ENCODE assay signal across 17 cellular contexts in genomic region chr3:149216195-149216869, GRCh38. TPM values are rescaled to one million over a fixed set of nuclear protein-coding genes. Genes with fewer than 3 reads are reported as not detected.
DNase-seq lines count a peak whose midpoint lies in the region; TF ChIP-seq lines count a peak whose summit lies in the region.
"Had no signal": no experiment of that assay in that cellular context is flagged by ENCODE, and none has a peak within 500 bp of the region (broad histone marks: within the 10 kb centered on the region; RNA-seq: fewer than 3 reads in every experiment).

No MANE protein-coding gene starts in this region.

- H3K27ac ChIP-seq in GM23248 = no peak overlapping the region
- peak overlapping the region; percentile 0 for H3K27ac ChIP-seq in muscle layer of duodenum (ENCODE audit: low read length)
- H3K27ac ChIP-seq in endodermal cell (ENCODE audit: low read depth, low read length) = no peak overlapping the region
- H3K27ac ChIP-seq: brain microvascular endothelial cell had no signal

- H3K4me2 ChIP-seq in GM23248 (ENCODE audit: unreplicated experiment) = no peak overlapping the region

- H3K9me3 ChIP-seq in GM23248 (ENCODE audit: low read depth) (no peaks in the 10 kb centered on the region), muscle layer of duodenum (ENCODE audit: control insufficient read depth in 1 of 2, low read length in 2 of 2) (no peaks in the 10 kb centered on the region), endodermal cell (ENCODE audit: control insufficient read depth, low read length) (no peaks in the 10 kb centered on the region)

- in situ Hi-C loops in GM23248 (cut with MboI) = no loop called here

- peak; percentile 7 for DNase-seq in GM23248
- peak; percentile 33 for DNase-seq in NCI-H2196 (lab: John Stamatoyannopoulos, UW; ENCODE audit: unreplicated experiment)
- peak; percentile 31 for DNase-seq in cerebellar cortex (ENCODE audit: low spot score)
- DNase-seq in endodermal cell = no peak
- DNase-seq in SIG-M5 (lab: John Stamatoyannopoulos, UW) = no peak
- DNase-seq in middle frontal gyrus (ENCODE audit: extremely low spot score, low spot score) = no peak
- DNase-seq in AG08395 (ENCODE audit: low spot score) = no peak
- DNase-seq: activated CD4-positive, alpha-beta T cell treated with anti-CD3 and anti-CD28 coated beads for 48 hours; brain microvascular endothelial cell; GOT3; hippocampal formation; posterior cingulate gyrus; stimulated activated CD4-positive, alpha-beta T cell treated with anti-CD3 and anti-CD28 coated beads, Interleukin-4, amount 100 ng/mL, for 24 hours; stimulated activated naive CD4-positive, alpha-beta T cell had no signal

- 71 to 76% methylated on average over 4 of the region's 4 CpGs for WGBS in GM23248 (ENCODE audit: low coverage in 1 of 2, low lambda C conversion rate in 2 of 2, missing lambda C conversion rate in 2 of 2), 2 experiments
- 95% methylated on average over 4 of the region's 4 CpGs; no CpG with 5 or more reads in 1 of the 2 experiments for WGBS in endodermal cell (ENCODE audit: insufficient coverage in 1 of 2, insufficient read length in 1 of 2), 2 experiments

- H3K27me3 Mint-ChIP-seq in endodermal cell (ENCODE audit: insufficient read depth) = no peaks in the 10 kb centered on the region
- H3K27me3 Mint-ChIP-seq: memory B cell had no signal

- no peaks in the 10 kb centered on the region for H3F3A ChIP-seq in GM23248 (ENCODE audit: insufficient read depth)

- no peak for TF ChIP-seq CTCF in endodermal cell (conservative IDR thresholded peaks at IDR 0.05)

- no peak overlapping the region for H3K4me3 Mint-ChIP-seq in endodermal cell
- H3K4me3 Mint-ChIP-seq: memory B cell had no signal

- H3K9me2 ChIP-seq in GM23248 (ENCODE audit: insufficient read depth) = no peaks in the 10 kb centered on the region

- H3K9ac ChIP-seq in GM23248 (no peak overlapping the region), endodermal cell (ENCODE audit: extremely low read depth, low read length, poor library complexity, severe bottlenecking) (no peak overlapping the region)

- no peaks in the 10 kb centered on the region for H3K79me2 ChIP-seq in GM23248 (ENCODE audit: insufficient read depth)

- H3K4me1 ChIP-seq in GM23248 (ENCODE audit: insufficient read depth) (no peaks in the 10 kb centered on the region), muscle layer of duodenum (ENCODE audit: control insufficient read depth in 1 of 2, insufficient read depth in 2 of 2, low read length in 2 of 2) (peaks cover 0 to 5% of the 10 kb centered on the region in 2 donors), endodermal cell (ENCODE audit: control insufficient read depth, insufficient read depth, low read length) (no peaks in the 10 kb centered on the region)

- H3K27me3 ChIP-seq in GM23248 (replicated peaks; ENCODE audit: insufficient read depth) (no peaks in the 10 kb centered on the region), muscle layer of duodenum (ENCODE audit: low read depth, low read length) (no peaks in the 10 kb centered on the region), endodermal cell (ENCODE audit: control insufficient read depth, insufficient read depth, low read length, poor library complexity, severe bottlenecking) (no peaks in the 10 kb centered on the region)
- H3K27me3 ChIP-seq: brain microvascular endothelial cell had no signal

- no peak overlapping the region for H2AFZ ChIP-seq in GM23248

- no peaks in the 10 kb centered on the region for H3K36me3 Mint-ChIP-seq in endodermal cell (ENCODE audit: low read depth)
- H3K36me3 Mint-ChIP-seq: memory B cell had no signal

- no peaks in the 10 kb centered on the region for H4K20me1 ChIP-seq in GM23248 (ENCODE audit: insufficient read depth)

- H3K4me3 ChIP-seq in GM23248 (no peak overlapping the region), muscle layer of duodenum (ENCODE audit: low read depth in 1 of 2, low read length in 2 of 2) (no peak overlapping the region), endodermal cell (ENCODE audit: low read length) (no peak overlapping the region)

- H3K27ac Mint-ChIP-seq in endodermal cell = no peak overlapping the region
- H3K27ac Mint-ChIP-seq: activated T-helper 2 cell treated with anti-CD3 and anti-CD28 coated beads, Interferon-gamma antibody, Interleukin-2, Interleukin-4, amounts not matched to agents 10 μg/mL and 5 μg/mL and 100 μg/mL, durations not matched to agents 14 hours and 24 hours and 36 hours; memory B cell had no signal

- H3K36me3 ChIP-seq in GM23248 (ENCODE audit: low read depth) = no peaks in the 10 kb centered on the region
- H3K36me3 ChIP-seq in muscle layer of duodenum (ENCODE audit: control insufficient read depth in 1 of 2, insufficient read depth in 2 of 2, low read length in 2 of 2) = no peaks in the 10 kb centered on the region
- no peaks in the 10 kb centered on the region for H3K36me3 ChIP-seq in endodermal cell (ENCODE audit: control insufficient read depth, insufficient read depth, low read length)
- H3K36me3 ChIP-seq: brain microvascular endothelial cell had no signal

- peaks cover 10% of the 10 kb centered on the region for H3K4me1 Mint-ChIP-seq in endodermal cell
- H3K4me1 Mint-ChIP-seq: memory B cell had no signal

- peaks cover 4% of the 10 kb centered on the region for H3K9me3 Mint-ChIP-seq in endodermal cell
- H3K9me3 Mint-ChIP-seq: activated T-helper 2 cell treated with anti-CD3 and anti-CD28 coated beads, Interferon-gamma antibody, Interleukin-2, Interleukin-4, amounts not matched to agents 10 μg/mL and 5 μg/mL and 100 μg/mL, durations not matched to agents 14 hours and 24 hours and 36 hours; memory B cell had no signal

RNA-seq across cellular contexts. Expression of gene CP, which starts 5.3 kb away (rescaled TPM):
- total RNA-seq in GM23248 (2014; rRNA removed; shearing (Covaris generic)) = 0.51 TPM in 1 of 2 replicates, not detected in the other
- polyA plus RNA-seq in GM23248 (2016; fragmentation: Nextera tagmentation; extraction: Ambion mirVana) = not detected in 2 replicates
- under 1 TPM; 0.53 to 0.86 TPM for total RNA-seq in endodermal cell
- 1.3 TPM for polyA plus RNA-seq in endodermal cell (2013, experiment 1 of 2)
- 1.1 TPM for polyA plus RNA-seq in endodermal cell (2013, experiment 2 of 2)
- total RNA-seq: activated T-helper 2 cell treated with anti-CD3 and anti-CD28 coated beads, Interferon-gamma antibody, Interleukin-2, Interleukin-4, amounts not matched to agents 10 μg/mL and 5 μg/mL and 100 μg/mL, durations not matched to agents 14 hours and 24 hours and 36 hours had no signal

Comparison
In these comparisons a context has a peak if more than half of its experiments do, and no peak if none do; other contexts are left out.
1. DNase-seq: peak in GM23248 (single experiment), NCI-H2196 (single experiment) and cerebellar cortex (single experiment); none in endodermal cell (single experiment), SIG-M5 (single experiment), middle frontal gyrus (single experiment) and AG08395 (single experiment).